ENCODE assay signal across 8 cellular contexts in genomic region chr15:73051402-73051810, GRCh38.
DNase-seq lines count a peak whose midpoint lies in the region; ATAC-seq lines count a peak whose summit lies in the region.

No MANE protein-coding gene starts in this region.

- H3K27ac ChIP-seq in angular gyrus (ENCODE audit: low read depth, low read length) = peak overlapping the region; percentile 98
- H3K27ac ChIP-seq in skin epidermis = peak overlapping the region; percentile 48 to 96 (median 88)

- peak; percentile 34 for DNase-seq in DMS114 treated with DMSO at 0.1 percent for 48 hours (lab: John Stamatoyannopoulos, UW; ENCODE audit: unreplicated experiment)
- DNase-seq in HK-2 (ENCODE audit: unreplicated experiment) = no peak
- no peak for DNase-seq in NCI-H345 (lab: John Stamatoyannopoulos, UW)

- peak; percentile 8 for ATAC-seq in HG03460 (IDR thresholded peaks at IDR 0.05; ENCODE audit: unreplicated experiment)
- no peak for ATAC-seq in HG02623 (IDR thresholded peaks at IDR 0.05; ENCODE audit: unreplicated experiment)

- H3K4me3 ChIP-seq in iPS-11a (ENCODE audit: low read depth, low read length) (peak overlapping the region; percentile 66), skin epidermis (peak overlapping the region; percentile 64 to 88 (median 70))
